8 cellular contexts compared by ENCODE assay signal in genomic region chr15:24772709-24773373, GRCh38.
A peak's percentile ranks its signal among the peaks of the same experiment; 100 is the strongest.
DNase-seq lines count a peak whose midpoint lies in the region; ATAC-seq and TF ChIP-seq lines count a peak whose summit lies in the region.

No MANE protein-coding gene starts in this region.

- H3K4me1 Mint-ChIP-seq in effector memory CD8-positive, alpha-beta T cell (ENCODE audit: low read depth in 2 of 2), result peaks cover 0 to 3% of the 10 kb centered on the region in 2 donors

- peaks cover 10 to 27% of the 10 kb centered on the region in 2 donors for H3K9me3 Mint-ChIP-seq in effector memory CD8-positive, alpha-beta T cell

- H3K4me3 ChIP-seq in AG10803 (ENCODE audit: low read length) (peak overlapping the region; percentile 61), lower lobe of right lung (peak overlapping the region; percentile 49)

- no peaks in the 10 kb centered on the region for H3K9me3 ChIP-seq in lower lobe of right lung

- H3K27ac ChIP-seq in lower lobe of right lung, result no peak overlapping the region

- H3K4me1 ChIP-seq in lower lobe of right lung, result no peaks in the 10 kb centered on the region

- no peaks in the 10 kb centered on the region for H3K27me3 Mint-ChIP-seq in effector memory CD8-positive, alpha-beta T cell

- H3K36me3 ChIP-seq in lower lobe of right lung, result no peaks in the 10 kb centered on the region

- H3K27me3 ChIP-seq in lower lobe of right lung (ENCODE audit: low read depth), result peaks cover 8% of the 10 kb centered on the region

- peak overlapping the region in 1 of 2 donors; percentile 6 for H3K27ac Mint-ChIP-seq in effector memory CD8-positive, alpha-beta T cell

- peak; percentile 89 for ATAC-seq in effector memory CD8-positive, alpha-beta T cell (replicated peaks)
- ATAC-seq in lower lobe of right lung (peak; percentile 84 to 90), GM21529 (IDR thresholded peaks at IDR 0.05; ENCODE audit: unreplicated experiment) (no peak)

- H3K36me3 Mint-ChIP-seq in effector memory CD8-positive, alpha-beta T cell (ENCODE audit: insufficient read depth), result peaks cover 4% of the 10 kb centered on the region

- H3K4me3 Mint-ChIP-seq in effector memory CD8-positive, alpha-beta T cell, result peak overlapping the region; percentile 63 to 78

- no peak for TF ChIP-seq CTCF in AG10803 (conservative IDR thresholded peaks at IDR 0.05; ENCODE audit: low read length)
- TF ChIP-seq CTCF in lower lobe of right lung (IDR thresholded peaks at IDR 0.05), result no peak

- intact Hi-C loops in lower lobe of right lung (cut with DNase I), result no loop called here

- peak; percentile 74 for DNase-seq in AG10803 (ENCODE audit: low read depth)
- DNase-seq in MV-4-11 (lab: John Stamatoyannopoulos, UW), result peak; percentile 88
- peak; percentile 5 to 32 (median 10) for DNase-seq in activated CD8-positive, alpha-beta memory T cell treated with anti-CD3 and anti-CD28 coated beads for 48 hours (ENCODE audit: low read depth in 2 of 3, low spot score in 2 of 3)
- DNase-seq in effector memory CD8-positive, alpha-beta T cell, result peak; percentile 13 to 39 (median 13)
- DNase-seq in lower lobe of right lung, result peak; percentile 77
- DNase-seq in stimulated activated CD4-positive, alpha-beta T cell treated with anti-CD3 and anti-CD28 coated beads, TNF-alpha, amount 100 ng/mL, for 1 hour (ENCODE audit: low read depth in 3 of 3, low spot score in 1 of 3), result peak in 2 of 3 donors; percentile 2 to 45
- DNase-seq in DMS153 (lab: John Stamatoyannopoulos, UW), result no peak
